ENCODE assay signal across 7 cellular contexts in the genomic region with DNA sequence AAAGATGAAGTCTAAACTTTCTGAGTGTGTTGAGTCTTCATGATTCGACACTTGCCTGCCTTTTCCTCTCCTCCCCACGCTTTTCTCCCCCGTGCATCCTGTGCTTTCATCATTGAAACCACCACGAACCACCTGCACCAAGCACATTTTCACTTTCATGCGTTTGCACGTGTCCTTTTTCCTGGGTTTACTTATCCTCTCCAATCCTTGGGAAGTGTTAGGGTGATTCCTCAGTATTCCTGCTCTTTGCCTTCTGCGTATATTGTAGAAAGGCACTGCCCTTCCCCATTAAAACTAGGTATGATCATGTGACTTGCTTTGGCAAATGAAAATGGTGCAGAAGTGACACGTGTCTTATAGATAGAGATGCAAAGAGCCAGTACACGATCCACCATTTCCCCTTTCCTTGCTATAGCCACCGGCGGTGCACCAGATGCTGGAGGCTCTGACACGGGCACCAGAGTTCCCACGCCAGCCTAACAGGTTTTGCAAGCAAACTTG.
DNase-seq lines count a peak whose midpoint lies in the region; ATAC-seq lines count a peak whose summit lies in the region.

No MANE protein-coding gene starts in this region.

- ATAC-seq in GM19438 (IDR thresholded peaks at IDR 0.05; ENCODE audit: low read depth, unreplicated experiment) (peak; percentile 61), HG03280 (IDR thresholded peaks at IDR 0.05; ENCODE audit: unreplicated experiment) (peak; percentile 50)

- DNase-seq in activated T-cell treated with anti-CD3 and anti-CD28 coated beads for 24 hours (ENCODE audit: low read depth) (peak; percentile 19), cerebellum (ENCODE audit: low spot score) (no peak), NOMO-1 treated with DMSO at 0.1 percent for 48 hours (lab: John Stamatoyannopoulos, UW; ENCODE audit: unreplicated experiment) (no peak), AG20443 (ENCODE audit: low spot score) (no peak)
- peak; percentile 6 to 7 for DNase-seq in stimulated activated CD8-positive, alpha-beta memory T cell treated with anti-CD3 and anti-CD28 coated beads, Interleukin-7, amount 100 ng/mL, for 4 hours (ENCODE audit: low read depth in 2 of 2)

Comparison
In these comparisons a context has a peak if more than half of its experiments do, and no peak if none do; other contexts are left out.
1. DNase-seq: peak in activated T-cell treated with anti-CD3 and anti-CD28 coated beads for 24 hours (single experiment) and stimulated activated CD8-positive, alpha-beta memory T cell treated with anti-CD3 and anti-CD28 coated beads, Interleukin-7, amount 100 ng/mL, for 4 hours (2 of 2); none in cerebellum (single experiment), NOMO-1 treated with DMSO at 0.1 percent for 48 hours (single experiment) and AG20443 (single experiment).